ENCODE assay signal across 14 cellular contexts in genomic region chr11:66542362-66542761, GRCh38. TPM values are rescaled to one million over a fixed set of nuclear protein-coding genes. Genes with fewer than 3 reads are reported as not detected.
DNase-seq lines count a peak whose midpoint lies in the region; ATAC-seq, FAIRE-seq and TF ChIP-seq lines count a peak whose summit lies in the region.
"Had no signal": no experiment of that assay in that cellular context is flagged by ENCODE, and none has a peak within 500 bp of the region (broad histone marks: within the 10 kb centered on the region; RNA-seq: fewer than 3 reads in every experiment).

No MANE protein-coding gene starts in this region.

- H3K27me3 ChIP-seq in CD8-positive, alpha-beta T cell (ENCODE audit: insufficient read depth, low read length) = no peaks in the 10 kb centered on the region
- no peaks in the 10 kb centered on the region for H3K27me3 ChIP-seq in Loucy (ENCODE audit: insufficient read depth, low read length, poor library complexity, severe bottlenecking)
- peaks cover 2% of the 10 kb centered on the region for H3K27me3 ChIP-seq in bronchial epithelial cell (ENCODE audit: control insufficient read depth, insufficient read depth, low read length)
- H3K27me3 ChIP-seq in neuronal stem cell (ENCODE audit: control insufficient read depth in 3 of 3, insufficient read depth in 3 of 3, low read depth in 1 of 3, low read length in 3 of 3) = no peaks in the 10 kb centered on the region
- H3K27me3 ChIP-seq: ovary had no signal

- no peaks in the 10 kb centered on the region for H3K9me3 Mint-ChIP-seq in CD8-positive, alpha-beta T cell

- no peak for TF ChIP-seq CTCF in CD8-positive, alpha-beta T cell (IDR thresholded peaks at IDR 0.05)
- TF ChIP-seq CTCF in Loucy (conservative IDR thresholded peaks at IDR 0.05; ENCODE audit: low read length) (no peak), bronchial epithelial cell (IDR thresholded peaks at IDR 0.05; ENCODE audit: insufficient read depth, low read length, severe bottlenecking) (no peak), OCI-LY7 (conservative IDR thresholded peaks at IDR 0.05; ENCODE audit: low read length) (no peak)

- H3K79me2 ChIP-seq in Loucy (ENCODE audit: insufficient read depth, low read length) = peaks cover 37% of the 10 kb centered on the region
- peaks cover 9% of the 10 kb centered on the region; the same call in 1 of the 2 replicates for H3K79me2 ChIP-seq in OCI-LY7 (ENCODE audit: insufficient read depth, low read depth, low read length)

- H3K4me2 ChIP-seq in Loucy (ENCODE audit: low read depth, low read length, poor library complexity, severe bottlenecking) (peak overlapping the region; percentile 95), neuronal stem cell (ENCODE audit: insufficient read depth, low read length, poor library complexity, severe bottlenecking) (no peak overlapping the region), OCI-LY7 (ENCODE audit: low read length) (no peak overlapping the region)

- ATAC-seq in CD8-positive, alpha-beta T cell = no peak
- ATAC-seq in HG03439 (IDR thresholded peaks at IDR 0.05; ENCODE audit: unreplicated experiment) = no peak

- H2AK5ac ChIP-seq in neuronal stem cell (ENCODE audit: low read depth, low read length) = peak overlapping the region; percentile 17

- no peak overlapping the region for H4K8ac ChIP-seq in neuronal stem cell (ENCODE audit: low read depth, low read length)

- H3K4ac ChIP-seq in neuronal stem cell (ENCODE audit: low read length) = no peak overlapping the region

- H2AFZ ChIP-seq in Loucy (ENCODE audit: low read length) = no peak overlapping the region
- H2AFZ ChIP-seq in neuronal stem cell (ENCODE audit: low read length) = no peak overlapping the region
- no peak overlapping the region for H2AFZ ChIP-seq in OCI-LY7 (ENCODE audit: low read length)

- H3K23ac ChIP-seq in neuronal stem cell (ENCODE audit: low read depth, low read length, poor library complexity) = no peak overlapping the region

- no peak for DNase-seq in CD8-positive, alpha-beta T cell
- DNase-seq in bronchial epithelial cell (ENCODE audit: low read depth) (peak; percentile 12), neuronal stem cell (ENCODE audit: low spot score) (no peak), OCI-LY7 (ENCODE audit: low spot score) (no peak), NCI-H1105 (lab: John Stamatoyannopoulos, UW) (no peak)
- DNase-seq: DMS53, HCEC 1CT, NCI-H2171 treated with DMSO at 0.1 percent for 48 hours, ovary had no signal

- no TSS peak for BruUV-seq in OCI-LY7 (replicated peaks; lab: Mats Ljungman, UMichigan)

- peaks cover 31% of the 10 kb centered on the region for H3K4me1 ChIP-seq in CD8-positive, alpha-beta T cell (ENCODE audit: insufficient read depth, low read length)
- peaks cover 16% of the 10 kb centered on the region for H3K4me1 ChIP-seq in Loucy (ENCODE audit: insufficient read depth, low read length, poor library complexity, severe bottlenecking)
- H3K4me1 ChIP-seq in neuronal stem cell (ENCODE audit: control insufficient read depth in 2 of 2, insufficient read depth in 1 of 2, low read depth in 1 of 2, low read length in 2 of 2) = peaks cover 14 to 19% of the 10 kb centered on the region in 2 donors
- H3K4me1 ChIP-seq in OCI-LY7 (ENCODE audit: insufficient read depth, low read length, poor library complexity, severe bottlenecking) = peaks cover 33% of the 10 kb centered on the region

- H2BK120ac ChIP-seq in neuronal stem cell (ENCODE audit: low read depth, low read length) = peak overlapping the region; percentile 2

- no CpG with 5 or more reads among the region's 10 CpGs for WGBS in neuronal stem cell (ENCODE audit: extremely low coverage in 2 of 2, insufficient read length in 2 of 2, insufficient replicate concordance in 1 of 2), 2 donors

- H3K9me2 ChIP-seq in Loucy (replicated peaks; ENCODE audit: low read depth, low read length) = no peaks in the 10 kb centered on the region
- no peaks in the 10 kb centered on the region for H3K9me2 ChIP-seq in OCI-LY7 (ENCODE audit: insufficient read depth, low read length)

- H3K36me3 Mint-ChIP-seq in CD8-positive, alpha-beta T cell = peaks cover 43% of the 10 kb centered on the region

- H3K4me3 Mint-ChIP-seq in CD8-positive, alpha-beta T cell = peak overlapping the region; percentile 58

- H3K4me1 Mint-ChIP-seq in CD8-positive, alpha-beta T cell (ENCODE audit: low read depth) = peaks cover 42% of the 10 kb centered on the region

- FAIRE-seq in bronchial epithelial cell (lab: Jason Lieb, UNC) = no peak

- H3K9ac ChIP-seq in Loucy (ENCODE audit: low read depth, low read length, poor library complexity, severe bottlenecking) (peak overlapping the region; percentile 93), neuronal stem cell (ENCODE audit: low read depth, low read length, poor library complexity) (peak overlapping the region; percentile 61)

- no peak overlapping the region for H4K91ac ChIP-seq in neuronal stem cell (ENCODE audit: low read depth, low read length, poor library complexity)

- no peak overlapping the region for H2BK12ac ChIP-seq in neuronal stem cell (ENCODE audit: low read length)

- CTCF ChIA-PET in CD8-positive, alpha-beta T cell (lab: Charles Lee) = interaction anchor here (1.2 to 1.8 kb wide), 3 partner anchors 10 to 137 kb away, joined by 3 to 8 read pairs (median 3); partner anchors contain the start of gene DPP3
- CTCF ChIA-PET in OCI-LY7 (lab: Charles Lee; ENCODE audit: unreplicated experiment) = no interaction called here

- no peak overlapping the region for H3K14ac ChIP-seq in neuronal stem cell (ENCODE audit: low read length)

- H3K18ac ChIP-seq in neuronal stem cell (ENCODE audit: low read length) = no peak overlapping the region

- no peak overlapping the region for H2BK5ac ChIP-seq in neuronal stem cell (ENCODE audit: low read length)

- POLR2A ChIA-PET in CD8-positive, alpha-beta T cell (lab: Charles Lee) = interaction anchor here (1.2 kb wide), 1 partner anchor 135 kb away, joined by 3 read pairs; the partner anchor contains the start of gene RBM4B
- POLR2A ChIA-PET in OCI-LY7 (lab: Charles Lee) = interaction anchor here (0.6 kb wide), 1 partner anchor 131 kb away, joined by 3 read pairs; no protein-coding TSS in a partner anchor

- no peak overlapping the region for H3K4me3 ChIP-seq in CD8-positive, alpha-beta T cell (ENCODE audit: low read depth, low read length)
- H3K4me3 ChIP-seq in Loucy (ENCODE audit: low read length, poor library complexity, severe bottlenecking) (peak overlapping the region; percentile 94), bronchial epithelial cell (ENCODE audit: low read depth, low read length) (no peak overlapping the region), neuronal stem cell (ENCODE audit: low read length in 2 of 2) (peak overlapping the region in 1 of 2 donors; percentile 14), OCI-LY7 (ENCODE audit: low read depth, low read length, poor library complexity, severe bottlenecking) (no peak overlapping the region)
- H3K4me3 ChIP-seq: coronary artery, ovary had no signal

- no peak overlapping the region for H3K27ac ChIP-seq in CD8-positive, alpha-beta T cell (ENCODE audit: low read depth, low read length)
- H3K27ac ChIP-seq in neuronal stem cell (replicated peaks; ENCODE audit: low read length) (no peak overlapping the region), OCI-LY7 (ENCODE audit: low read depth, low read length, poor library complexity, severe bottlenecking) (no peak overlapping the region)
- H3K27ac ChIP-seq: coronary artery, ovary, VCaP had no signal

- peak overlapping the region; percentile 70 for H3K27ac Mint-ChIP-seq in CD8-positive, alpha-beta T cell

- intact Hi-C loops in CD8-positive, alpha-beta T cell (cut with DNase I, micrococcal nuclease) = loop anchor here in 1 of 2 experiments (10.0 kb wide), 1 partner anchor 202 kb away; a partner anchor contains a TSS
- intact Hi-C loops in OCI-LY7 (cut with micrococcal nuclease; ENCODE audit: unreplicated experiment) = loop anchor here (5.0 kb wide), 1 partner anchor 75 kb away; the partner anchor contains the start of gene RBM14

- H4K20me1 ChIP-seq in Loucy (ENCODE audit: insufficient read depth, low read length, poor library complexity, severe bottlenecking) = no peaks in the 10 kb centered on the region
- H4K20me1 ChIP-seq in OCI-LY7 (ENCODE audit: insufficient read depth, low read length) = no peaks in the 10 kb centered on the region

- H3F3A ChIP-seq in Loucy (ENCODE audit: low read depth) = peaks cover 4% of the 10 kb centered on the region; the same call in 1 of the 2 replicates

- H3K9me3 ChIP-seq in CD8-positive, alpha-beta T cell (ENCODE audit: low read length) = no peaks in the 10 kb centered on the region
- H3K9me3 ChIP-seq in Loucy (ENCODE audit: insufficient read depth, low read depth, low read length) = no peaks in the 10 kb centered on the region
- no peaks in the 10 kb centered on the region for H3K9me3 ChIP-seq in neuronal stem cell (replicated peaks in 1 of 2; ENCODE audit: control insufficient read depth in 2 of 2, insufficient read depth in 1 of 2, low read depth in 1 of 2, low read length in 2 of 2)
- H3K9me3 ChIP-seq in OCI-LY7 (ENCODE audit: low read length) = no peaks in the 10 kb centered on the region
- H3K9me3 ChIP-seq: ovary had no signal

- H2BK15ac ChIP-seq in neuronal stem cell (ENCODE audit: low read length) = no peak overlapping the region

- H3K36me3 ChIP-seq in CD8-positive, alpha-beta T cell (ENCODE audit: insufficient read depth, low read length) = peaks cover 23% of the 10 kb centered on the region
- H3K36me3 ChIP-seq in Loucy (ENCODE audit: insufficient read depth, low read length) = no peaks in the 10 kb centered on the region; the same call in 1 of the 2 replicates
- peaks cover 17% of the 10 kb centered on the region for H3K36me3 ChIP-seq in bronchial epithelial cell (ENCODE audit: control insufficient read depth, insufficient read depth, low read length)
- peaks cover 9 to 16% of the 10 kb centered on the region in 2 donors for H3K36me3 ChIP-seq in neuronal stem cell (replicated peaks in 1 of 2; ENCODE audit: control insufficient read depth in 2 of 2, insufficient read depth in 2 of 2, low read length in 2 of 2)
- H3K36me3 ChIP-seq in OCI-LY7 (ENCODE audit: insufficient read depth, low read length) = peaks cover 13% of the 10 kb centered on the region
- H3K36me3 ChIP-seq: ovary had no signal

- no peaks in the 10 kb centered on the region for H3K79me1 ChIP-seq in neuronal stem cell (ENCODE audit: low read depth, low read length)

- H3K27me3 Mint-ChIP-seq in CD8-positive, alpha-beta T cell (ENCODE audit: low read depth) = no peaks in the 10 kb centered on the region

RNA-seq across cellular contexts. Expression of gene ZDHHC24, which starts 3.5 kb away (rescaled TPM):
- 10 to 100 TPM; 15.0 to 15.9 TPM for total RNA-seq in CD8-positive, alpha-beta T cell
- 8.4 and 9.7 TPM in 2 replicates for total RNA-seq in bronchial epithelial cell
- polyA plus RNA-seq in neuronal stem cell (2013, experiment 1 of 2) = 5.8 TPM
- 5.8 TPM for polyA plus RNA-seq in neuronal stem cell (2013, experiment 2 of 2)
- total RNA-seq in OCI-LY7 (2014; rRNA removed; shearing (Covaris generic)) = 11.3 and 11.9 TPM in 2 replicates
- total RNA-seq in OCI-LY7 (2022) = 33.3 and 35.1 TPM in 2 replicates

RNA-seq across cellular contexts. Expression of gene ACTN3, which starts 4.3 kb away (rescaled TPM):
- under 1 TPM; 0.17 to 0.27 TPM for total RNA-seq in CD8-positive, alpha-beta T cell
- total RNA-seq in bronchial epithelial cell = not detected in 2 replicates
- polyA plus RNA-seq in neuronal stem cell (2013, experiment 1 of 2) = 15.3 TPM
- 14.8 TPM for polyA plus RNA-seq in neuronal stem cell (2013, experiment 2 of 2)
- not detected in 2 replicates for total RNA-seq in OCI-LY7 (2014; rRNA removed; shearing (Covaris generic))
- 0.15 and 0.27 TPM in 2 replicates for total RNA-seq in OCI-LY7 (2022)
- total RNA-seq: glomerular endothelial cell had no signal

RNA-seq across cellular contexts. Expression of gene CTSF, which starts 26.0 kb away (rescaled TPM):
- total RNA-seq in CD8-positive, alpha-beta T cell = 10 to 100 TPM; 13.1 to 14.1 TPM
- total RNA-seq in bronchial epithelial cell (1.6 and 2.4 TPM in 2 replicates), OCI-LY7 (2022) (not detected in 2 replicates)
- 1.3 TPM for polyA plus RNA-seq in neuronal stem cell (2013, experiment 1 of 2)
- polyA plus RNA-seq in neuronal stem cell (2013, experiment 2 of 2) = 1.2 TPM
- total RNA-seq in OCI-LY7 (2014; rRNA removed; shearing (Covaris generic)) = not detected in 2 replicates

RNA-seq across cellular contexts. Expression of gene BBS1, which starts 31.9 kb away (rescaled TPM):
- total RNA-seq in CD8-positive, alpha-beta T cell = 10 to 100 TPM; 10.8 to 13.5 TPM
- total RNA-seq in bronchial epithelial cell = 8.2 and 9.5 TPM in 2 replicates
- 26.0 TPM for polyA plus RNA-seq in neuronal stem cell (2013, experiment 1 of 2)
- 25.7 TPM for polyA plus RNA-seq in neuronal stem cell (2013, experiment 2 of 2)
- 8.7 and 14.7 TPM in 2 replicates for total RNA-seq in OCI-LY7 (2014; rRNA removed; shearing (Covaris generic))
- total RNA-seq in OCI-LY7 (2022) = 15.2 and 15.7 TPM in 2 replicates

RNA-seq across cellular contexts. Expression of gene CCDC87, which starts 50.5 kb away (rescaled TPM):
- total RNA-seq in CD8-positive, alpha-beta T cell = under 1 TPM; 0.53 to 0.65 TPM
- total RNA-seq in bronchial epithelial cell (under 0.01 TPM in 2 replicates), OCI-LY7 (2022) (0.17 and 0.36 TPM in 2 replicates)
- polyA plus RNA-seq in neuronal stem cell (2013, experiment 1 of 2) = 0.13 TPM
- polyA plus RNA-seq in neuronal stem cell (2013, experiment 2 of 2) = 0.14 TPM
- 0.13 and 0.26 TPM in 2 replicates for total RNA-seq in OCI-LY7 (2014; rRNA removed; shearing (Covaris generic))
